ENCODE assay signal across 6 cellular contexts in the genomic region with DNA sequence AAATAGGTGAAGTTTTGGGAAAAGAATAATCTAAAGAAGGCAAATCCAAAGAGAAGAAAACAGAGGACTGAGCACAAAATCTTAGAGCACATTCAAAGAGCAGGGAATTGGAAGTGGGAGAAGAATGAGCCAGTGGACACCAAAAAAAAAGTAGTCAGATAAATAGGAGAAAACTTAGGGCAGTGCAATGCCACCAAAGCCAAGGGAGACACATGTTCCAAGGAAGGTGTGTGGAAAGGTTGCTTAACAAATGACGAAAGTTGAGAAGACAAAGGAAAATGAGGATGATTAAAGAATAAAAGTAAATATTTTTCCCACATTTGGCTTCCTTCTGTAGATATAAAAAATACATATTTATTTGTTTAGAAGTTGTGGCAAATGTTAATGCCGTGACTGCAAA.
"Had no signal": no experiment of that assay in that cellular context is flagged by ENCODE, and none has a peak within 500 bp of the region (broad histone marks: within the 10 kb centered on the region; RNA-seq: fewer than 3 reads in every experiment).

No MANE protein-coding gene starts in this region.

- H3K4me1 Mint-ChIP-seq: GM23338, H9 had no signal

- DNase-seq: H9, HCEC 1CT, IMR-90, KBM-7 had no signal

- H3K4me2 ChIP-seq: GM23338, KMS-11 had no signal

- H2AFZ ChIP-seq: GM23338 had no signal

- H3K4me3 Mint-ChIP-seq: GM23338, H9 had no signal

- H3K27ac ChIP-seq: KMS-11 had no signal

- H3K4me3 ChIP-seq: GM23338 had no signal

- ATAC-seq: GM23338 had no signal

- H3K9ac ChIP-seq: KMS-11 had no signal

- H3K27ac Mint-ChIP-seq: GM23338, H9 had no signal
